Comparison of ENCODE assay signal across 15 cellular contexts in the genomic region with DNA sequence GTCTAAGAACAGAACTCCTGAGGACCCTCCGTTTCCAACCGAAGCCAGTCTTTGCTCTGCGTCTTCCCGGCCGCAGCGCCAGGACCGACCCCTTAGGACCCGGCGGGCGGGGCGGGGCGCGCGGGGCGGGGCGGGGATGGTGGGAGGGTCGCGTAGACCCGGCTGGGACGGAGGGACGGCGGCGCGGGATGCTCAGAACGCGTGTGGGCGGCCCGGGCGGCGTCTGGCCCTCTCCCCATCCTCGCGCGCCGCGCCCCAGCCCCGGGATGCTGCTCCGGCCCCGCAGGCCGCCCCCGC. TPM values are rescaled to one million over a fixed set of nuclear protein-coding genes. Genes with fewer than 3 reads are reported as not detected.
A peak's percentile ranks its signal among the peaks of the same experiment; 100 is the strongest.
DNase-seq lines count a peak whose midpoint lies in the region; ATAC-seq and TF ChIP-seq lines count a peak whose summit lies in the region.
"Had no signal": no experiment of that assay in that cellular context is flagged by ENCODE, and none has a peak within 500 bp of the region (broad histone marks: within the 10 kb centered on the region; RNA-seq: fewer than 3 reads in every experiment).

A gene with protein sequence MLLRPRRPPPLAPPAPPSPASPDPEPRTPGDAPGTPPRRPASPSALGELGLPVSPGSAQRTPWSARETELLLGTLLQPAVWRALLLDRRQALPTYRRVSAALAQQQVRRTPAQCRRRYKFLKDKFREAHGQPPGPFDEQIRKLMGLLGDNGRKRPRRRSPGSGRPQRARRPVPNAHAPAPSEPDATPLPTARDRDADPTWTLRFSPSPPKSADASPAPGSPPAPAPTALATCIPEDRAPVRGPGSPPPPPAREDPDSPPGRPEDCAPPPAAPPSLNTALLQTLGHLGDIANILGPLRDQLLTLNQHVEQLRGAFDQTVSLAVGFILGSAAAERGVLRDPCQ (plus strand): TSS at position 195 of the 297 bp plus-strand sequence. CDS start 72 bp downstream, at position 267.

- no peaks in the 10 kb centered on the region for H3K9me3 Mint-ChIP-seq in stimulated activated naive CD8-positive, alpha-beta T cell treated with anti-CD3 and anti-CD28 coated beads, Interleukin-15, amount 100 ng/mL, for 72 hours
- peaks cover 0 to 6% (median 2%) of the 10 kb centered on the region in 5 experiments for H3K9me3 Mint-ChIP-seq in brain
- no peaks in the 10 kb centered on the region for H3K9me3 Mint-ChIP-seq in naive thymus-derived CD8-positive, alpha-beta T cell

- ATAC-seq in stimulated activated naive CD8-positive, alpha-beta T cell treated with anti-CD3 and anti-CD28 coated beads, Interleukin-15, amount 100 ng/mL, for 72 hours: no peak
- no peak for ATAC-seq in stimulated activated naive CD8-positive, alpha-beta T cell treated with anti-CD3 and anti-CD28 coated beads, Interleukin-15, Interleukin-2, amounts not matched to agents 100 U/mL and 50 U/mL, for 24 hours
- ATAC-seq in naive thymus-derived CD8-positive, alpha-beta T cell: no peak
- ATAC-seq in GM19351 (IDR thresholded peaks at IDR 0.05; ENCODE audit: unreplicated experiment): no peak
- ATAC-seq: esophagus mucosa, SK-N-SH treated with all-trans-retinoic acid at 6 μM for 48 hours had no signal

- H3K4me1 Mint-ChIP-seq in stimulated activated naive CD8-positive, alpha-beta T cell treated with anti-CD3 and anti-CD28 coated beads, Interleukin-15, amount 100 ng/mL, for 72 hours: peaks cover 43% of the 10 kb centered on the region
- peaks cover 22% of the 10 kb centered on the region for H3K4me1 Mint-ChIP-seq in brain
- peaks cover 2 to 24% (median 16%) of the 10 kb centered on the region in 4 donors for H3K4me1 Mint-ChIP-seq in naive thymus-derived CD8-positive, alpha-beta T cell

- peaks cover 96% of the 10 kb centered on the region for H3K27me3 Mint-ChIP-seq in stimulated activated naive CD8-positive, alpha-beta T cell treated with anti-CD3 and anti-CD28 coated beads, Interleukin-15, amount 100 ng/mL, for 72 hours
- H3K27me3 Mint-ChIP-seq in brain: peaks cover 82% of the 10 kb centered on the region
- H3K27me3 Mint-ChIP-seq in naive thymus-derived CD8-positive, alpha-beta T cell: peaks cover 21 to 75% (median 42%) of the 10 kb centered on the region in 5 donors

- POLR2A ChIA-PET in naive thymus-derived CD8-positive, alpha-beta T cell (lab: Charles Lee): no interaction called here

- no peaks in the 10 kb centered on the region for H3K36me3 Mint-ChIP-seq in brain
- no peaks in the 10 kb centered on the region for H3K36me3 Mint-ChIP-seq in naive thymus-derived CD8-positive, alpha-beta T cell

- H3K4me3 Mint-ChIP-seq in stimulated activated naive CD8-positive, alpha-beta T cell treated with anti-CD3 and anti-CD28 coated beads, Interleukin-15, amount 100 ng/mL, for 72 hours: peak within 1 kb of the TSS; percentile 44 to 77
- peak within 1 kb of the TSS; percentile 68 to 78 (median 77) for H3K4me3 Mint-ChIP-seq in brain
- peak within 1 kb of the TSS in 9 of 10 donors; percentile 40 to 78 (median 69) for H3K4me3 Mint-ChIP-seq in naive thymus-derived CD8-positive, alpha-beta T cell

- TF ChIP-seq CTCF in brain (conservative IDR thresholded peaks at IDR 0.05): no peak

- no peak within 1 kb of the TSS for H3K27ac Mint-ChIP-seq in stimulated activated naive CD8-positive, alpha-beta T cell treated with anti-CD3 and anti-CD28 coated beads, Interleukin-15, amount 100 ng/mL, for 72 hours
- no peak within 1 kb of the TSS for H3K27ac Mint-ChIP-seq in brain
- H3K27ac Mint-ChIP-seq in naive thymus-derived CD8-positive, alpha-beta T cell: peak within 1 kb of the TSS in 1 of 10 donors; percentile 66

- no peak for DNase-seq in stimulated activated naive CD8-positive, alpha-beta T cell treated with anti-CD3 and anti-CD28 coated beads, Interleukin-15, amount 100 ng/mL, for 72 hours
- DNase-seq in stimulated activated naive CD8-positive, alpha-beta T cell treated with anti-CD3 and anti-CD28 coated beads, Interleukin-15, Interleukin-2, amounts not matched to agents 100 U/mL and 50 U/mL, for 24 hours: no peak
- no peak for DNase-seq in naive thymus-derived CD8-positive, alpha-beta T cell
- DNase-seq in C1 segment of cervical spinal cord (lab: John Stamatoyannopoulos, UW) (no peak), retina (no peak)
- no peak for DNase-seq in stimulated activated naive CD4-positive, alpha-beta T cell treated with Interleukin-2 at 50 U/mL for 16 hours (lab: John Stamatoyannopoulos, UW)
- DNase-seq: AML-193, caudate nucleus, EL, GOT3, mesenchymal stem cell had no signal

RNA-seq across cellular contexts. Expression of the gene that starts here (rescaled TPM):
- not detected for polyA plus RNA-seq in brain (ENCODE audit: insufficient read depth, low read depth, low replicate concordance)
- total RNA-seq in naive thymus-derived CD8-positive, alpha-beta T cell: not detected
- polyA plus RNA-seq in naive thymus-derived CD8-positive, alpha-beta T cell: not detected
- total RNA-seq: esophagus mucosa had no signal
